In genomic region chr3:31724681-31725080, GRCh38 we compare ENCODE assay signal across 9 cellular contexts.
A peak's percentile ranks its signal among the peaks of the same experiment; 100 is the strongest.
DNase-seq lines count a peak whose midpoint lies in the region; ATAC-seq, FAIRE-seq and TF ChIP-seq lines count a peak whose summit lies in the region.
"Had no signal": no experiment of that assay in that cellular context is flagged by ENCODE, and none has a peak within 500 bp of the region (broad histone marks: within the 10 kb centered on the region; RNA-seq: fewer than 3 reads in every experiment).

No MANE protein-coding gene starts in this region.

- H3K9ac ChIP-seq in keratinocyte (ENCODE audit: control insufficient read depth, extremely low read depth, insufficient read depth, low read length) = no peak overlapping the region

- H3K79me2 ChIP-seq in keratinocyte (ENCODE audit: control insufficient read depth, insufficient read depth, low read length) = peaks cover 13% of the 10 kb centered on the region

- H3K4me2 ChIP-seq in keratinocyte (ENCODE audit: control insufficient read depth, extremely low read depth, insufficient read depth, low read depth, low read length) = no peak overlapping the region

- H3K36me3 ChIP-seq in keratinocyte (ENCODE audit: control insufficient read depth in 2 of 2, extremely low read depth in 1 of 2, insufficient read depth in 2 of 2, low read length in 2 of 2) (peaks cover 0 to 5% of the 10 kb centered on the region in 2 experiments), pancreas (no peaks in the 10 kb centered on the region)

- H3K27me3 ChIP-seq in keratinocyte (ENCODE audit: control insufficient read depth, extremely low read depth, insufficient read depth, low read length) (no peaks in the 10 kb centered on the region), pancreas (no peaks in the 10 kb centered on the region)

- dilution Hi-C loops in keratinocyte (cut with MboI; ENCODE audit: extremely low pct_ligation_motif_present, low sequenced_read_pairs) = no loop called here

- intact Hi-C loops in pancreas (cut with DNase I) = no loop called here

- H3K27ac ChIP-seq in keratinocyte (ENCODE audit: control insufficient read depth, insufficient read depth, low read length) = no peak overlapping the region
- no peak overlapping the region for H3K27ac ChIP-seq in pancreas

- 70 to 77% methylated on average over 4 of the region's 4 CpGs for WGBS in pancreas, 2 donors

- peaks cover 6% of the 10 kb centered on the region for H4K20me1 ChIP-seq in keratinocyte (ENCODE audit: control insufficient read depth, extremely low read depth, insufficient read depth, low read length)

- DNase-seq in EL (peak; percentile 10), SW480 (ENCODE audit: low spot score) (peak; percentile 26), keratinocyte (ENCODE audit: low read depth, low spot score) (no peak), pancreas (no peak), NCI-H1694 treated with DMSO at 0.1 percent for 48 hours (lab: John Stamatoyannopoulos, UW) (no peak), Ammon's horn (ENCODE audit: low spot score) (no peak)
- DNase-seq: activated CD8-positive, alpha-beta memory T cell treated with anti-CD3 and anti-CD28 coated beads for 24 hours had no signal

- H3K9me3 ChIP-seq in keratinocyte (ENCODE audit: control insufficient read depth, low read depth, low read length) = no peaks in the 10 kb centered on the region
- H3K9me3 ChIP-seq in pancreas = no peaks in the 10 kb centered on the region

- FAIRE-seq in keratinocyte (lab: Jason Lieb, UNC) = peak; percentile 60
- no peak for FAIRE-seq in pancreas (lab: Jason Lieb, UNC)

- no peak overlapping the region for H2AFZ ChIP-seq in keratinocyte (ENCODE audit: control insufficient read depth, low read length)

- H3K4me1 ChIP-seq in keratinocyte (ENCODE audit: control insufficient read depth, extremely low read depth, insufficient read depth, low read length) (peaks cover 10% of the 10 kb centered on the region), pancreas (no peaks in the 10 kb centered on the region)

- peak; percentile 50 to 58 (median 54) for TF ChIP-seq CTCF in keratinocyte (optimal IDR thresholded peaks at IDR 0.05 in 1 of 3, IDR thresholded peaks at IDR 0.05 in 1 of 3, conservative IDR thresholded peaks at IDR 0.05 in 1 of 3; ENCODE audit: extremely low read depth in 1 of 3, insufficient read depth in 2 of 3, low read length in 3 of 3)
- TF ChIP-seq CTCF in pancreas (IDR thresholded peaks at IDR 0.05) = no peak

- no peak overlapping the region for H3K4me3 ChIP-seq in keratinocyte (ENCODE audit: control insufficient read depth in 2 of 3, extremely low read depth in 1 of 3, insufficient read depth in 2 of 3, low read depth in 1 of 3, low read length in 3 of 3)
- H3K4me3 ChIP-seq in pancreas = no peak overlapping the region

- H3K9me1 ChIP-seq in keratinocyte (ENCODE audit: control insufficient read depth, extremely low read depth, insufficient read depth, low read length) = no peaks in the 10 kb centered on the region

- ATAC-seq in HG02884 (IDR thresholded peaks at IDR 0.05; ENCODE audit: unreplicated experiment) (peak; percentile 55), pancreas (no peak), GM19397 (IDR thresholded peaks at IDR 0.05; ENCODE audit: unreplicated experiment) (no peak)

Comparison
In these comparisons a context has a peak if more than half of its experiments do, and no peak if none do; other contexts are left out.
1. DNase-seq: peak in EL (single experiment) and SW480 (single experiment); none in keratinocyte (single experiment), pancreas (0 of 6), NCI-H1694 treated with DMSO at 0.1 percent for 48 hours (single experiment) and Ammon's horn (single experiment).
2. CTCF ChIP-seq: peak in keratinocyte (3 of 3); none in pancreas (0 of 4).